In genomic region chr10:44827431-44828006, GRCh38 we compare ENCODE assay signal across 23 cellular contexts.
DNase-seq lines count a peak whose midpoint lies in the region; ATAC-seq, FAIRE-seq and TF ChIP-seq lines count a peak whose summit lies in the region.
"Had no signal": no experiment of that assay in that cellular context is flagged by ENCODE, and none has a peak within 500 bp of the region (broad histone marks: within the 10 kb centered on the region; RNA-seq: fewer than 3 reads in every experiment).

No MANE protein-coding gene starts in this region.

- H4K8ac ChIP-seq in neuronal stem cell (ENCODE audit: low read depth, low read length), result no peak overlapping the region

- no peak for TF ChIP-seq CTCF in esophagus muscularis mucosa (IDR thresholded peaks at IDR 0.05)

- no peaks in the 10 kb centered on the region for H3K27me3 Mint-ChIP-seq in activated CD4-positive, alpha-beta T cell treated with anti-CD3 and anti-CD28 coated beads for 36 hours

- H3K4me3 ChIP-seq in esophagus muscularis mucosa (no peak overlapping the region), neuronal stem cell (ENCODE audit: low read length in 2 of 2) (no peak overlapping the region)
- H3K4me3 ChIP-seq: coronary artery, mucosa of descending colon had no signal

- no peak overlapping the region for H2AFZ ChIP-seq in neuronal stem cell (ENCODE audit: low read length)

- POLR2A ChIA-PET in activated CD4-positive, alpha-beta T cell treated with anti-CD3 and anti-CD28 coated beads for 36 hours (lab: Charles Lee), result no interaction called here

- CTCF ChIA-PET in activated CD4-positive, alpha-beta T cell treated with anti-CD3 and anti-CD28 coated beads for 36 hours (lab: Charles Lee), result interaction anchor here (1.0 kb wide), 1 partner anchor 9 kb away, joined by 3 read pairs; no protein-coding TSS in a partner anchor

- peak overlapping the region; percentile 13 for H3K23ac ChIP-seq in neuronal stem cell (ENCODE audit: low read depth, low read length, poor library complexity)

- FAIRE-seq in GM12891 (lab: Jason Lieb, UNC), result no peak
- FAIRE-seq: kidney had no signal

- no peaks in the 10 kb centered on the region for H3K79me1 ChIP-seq in neuronal stem cell (ENCODE audit: low read depth, low read length)

- H3K4me1 ChIP-seq in esophagus muscularis mucosa, result no peaks in the 10 kb centered on the region
- H3K4me1 ChIP-seq in neuronal stem cell (ENCODE audit: control insufficient read depth in 2 of 2, insufficient read depth in 1 of 2, low read depth in 1 of 2, low read length in 2 of 2), result peaks cover 0 to 6% of the 10 kb centered on the region in 2 donors

- H3K4me3 Mint-ChIP-seq in activated CD4-positive, alpha-beta T cell treated with anti-CD3 and anti-CD28 coated beads for 36 hours, result no peak overlapping the region
- H3K4me3 Mint-ChIP-seq: activated CD4-positive, alpha-beta T cell treated with anti-CD3 and anti-CD28 coated beads, Interleukin-2, amount 10 ng/mL, durations not matched to agents 7 days and 5 days; CD4-positive, alpha-beta memory T cell; stimulated activated naive B cell treated with anti-CD40 and anti-IgM and Interleukin-4, amounts not matched to agents 10 μg/mL and 1 μg/mL and 100 μg/mL, for 72 hours had no signal

- no peaks in the 10 kb centered on the region for H3K9me3 Mint-ChIP-seq in activated CD4-positive, alpha-beta T cell treated with anti-CD3 and anti-CD28 coated beads for 36 hours (ENCODE audit: low read depth)
- H3K9me3 Mint-ChIP-seq: activated CD4-positive, alpha-beta T cell treated with anti-CD3 and anti-CD28 coated beads, Interleukin-2, amount 10 ng/mL, durations not matched to agents 7 days and 5 days; stimulated activated naive B cell treated with anti-CD40 and anti-IgM and Interleukin-4, amounts not matched to agents 10 μg/mL and 1 μg/mL and 100 μg/mL, for 72 hours had no signal

- no peaks in the 10 kb centered on the region for H3K36me3 Mint-ChIP-seq in activated CD4-positive, alpha-beta T cell treated with anti-CD3 and anti-CD28 coated beads for 36 hours (ENCODE audit: low read depth)
- H3K36me3 Mint-ChIP-seq: CD4-positive, alpha-beta memory T cell; stimulated activated naive B cell treated with anti-CD40 and anti-IgM and Interleukin-4, amounts not matched to agents 10 μg/mL and 1 μg/mL and 100 μg/mL, for 72 hours had no signal

- intact Hi-C loops in esophagus muscularis mucosa (cut with DNase I), result no loop called here
- intact Hi-C loops in activated CD4-positive, alpha-beta T cell treated with anti-CD3 and anti-CD28 coated beads for 36 hours (cut with DNase I, micrococcal nuclease), result no loop called here

- H3K36me3 ChIP-seq in esophagus muscularis mucosa (no peaks in the 10 kb centered on the region), neuronal stem cell (replicated peaks in 1 of 2; ENCODE audit: control insufficient read depth in 2 of 2, insufficient read depth in 2 of 2, low read length in 2 of 2) (no peaks in the 10 kb centered on the region)

- ATAC-seq in GM18870 (IDR thresholded peaks at IDR 0.05; ENCODE audit: unreplicated experiment) (no peak), HG03439 (IDR thresholded peaks at IDR 0.05; ENCODE audit: unreplicated experiment) (no peak)
- ATAC-seq in activated CD4-positive, alpha-beta T cell treated with anti-CD3 and anti-CD28 coated beads for 36 hours, result no peak
- ATAC-seq: stimulated activated naive B cell treated with anti-CD40 and anti-IgM and Interleukin-4, amounts not matched to agents 10 μg/mL and 1 μg/mL and 100 μg/mL, for 72 hours had no signal

- no peak overlapping the region for H3K9ac ChIP-seq in neuronal stem cell (ENCODE audit: low read depth, low read length, poor library complexity)

- H2BK5ac ChIP-seq in neuronal stem cell (ENCODE audit: low read length), result no peak overlapping the region

- H3K27me3 ChIP-seq in esophagus muscularis mucosa (no peaks in the 10 kb centered on the region), neuronal stem cell (ENCODE audit: control insufficient read depth in 3 of 3, insufficient read depth in 3 of 3, low read depth in 1 of 3, low read length in 3 of 3) (no peaks in the 10 kb centered on the region)

- H3K4me2 ChIP-seq in neuronal stem cell (ENCODE audit: insufficient read depth, low read length, poor library complexity, severe bottlenecking), result no peak overlapping the region

- no peak overlapping the region for H4K91ac ChIP-seq in neuronal stem cell (ENCODE audit: low read depth, low read length, poor library complexity)

- peak overlapping the region; percentile 78 for H3K18ac ChIP-seq in neuronal stem cell (ENCODE audit: low read length)

- DNase-seq in DMS53 (lab: John Stamatoyannopoulos, UW), result peak; percentile 99
- peak; percentile 79 for DNase-seq in NCI-H510A treated with DMSO at 0.1 percent for 48 hours (lab: John Stamatoyannopoulos, UW)
- DNase-seq in esophagus muscularis mucosa (ENCODE audit: extremely low spot score), result peak; percentile 75
- DNase-seq in neuronal stem cell (ENCODE audit: low spot score), result no peak
- DNase-seq in GM12891 (ENCODE audit: insufficient read length, low spot score), result no peak
- DNase-seq in activated CD4-positive, alpha-beta T cell treated with anti-CD3 and anti-CD28 coated beads for 36 hours, result no peak
- DNase-seq: activated CD4-positive, alpha-beta T cell treated with anti-CD3 and anti-CD28 coated beads, Interleukin-2, amount 10 ng/mL, durations not matched to agents 7 days and 5 days; activated CD8-positive, alpha-beta memory T cell treated with anti-CD3 and anti-CD28 coated beads, Interleukin-2, amount 50 U/mL, for 48 hours; activated naive CD4-positive, alpha-beta T cell treated with Interleukin-2 at 50 U/mL for 16 hours; anterior cingulate cortex; CD4-positive, alpha-beta memory T cell; hypothalamus; KBM-7; kidney; mucosa of descending colon; NCI-H2081 treated with DMSO at 0.1 percent for 48 hours; NCI-H526; retina; stimulated activated naive B cell treated with anti-CD40 and anti-IgM and Interleukin-4, amounts not matched to agents 10 μg/mL and 1 μg/mL and 100 μg/mL, for 72 hours; trophoblast cell had no signal

- H3K4me1 Mint-ChIP-seq in activated CD4-positive, alpha-beta T cell treated with anti-CD3 and anti-CD28 coated beads for 36 hours, result no peaks in the 10 kb centered on the region
- H3K4me1 Mint-ChIP-seq: stimulated activated naive B cell treated with anti-CD40 and anti-IgM and Interleukin-4, amounts not matched to agents 10 μg/mL and 1 μg/mL and 100 μg/mL, for 72 hours had no signal

- no peak overlapping the region for H3K4ac ChIP-seq in neuronal stem cell (ENCODE audit: low read length)

- H2BK15ac ChIP-seq in neuronal stem cell (ENCODE audit: low read length), result no peak overlapping the region

- no peak overlapping the region for H3K27ac Mint-ChIP-seq in activated CD4-positive, alpha-beta T cell treated with anti-CD3 and anti-CD28 coated beads for 36 hours
- H3K27ac Mint-ChIP-seq: activated CD4-positive, alpha-beta T cell treated with anti-CD3 and anti-CD28 coated beads, Interleukin-2, amount 10 ng/mL, durations not matched to agents 7 days and 5 days; CD4-positive, alpha-beta memory T cell; stimulated activated naive B cell treated with anti-CD40 and anti-IgM and Interleukin-4, amounts not matched to agents 10 μg/mL and 1 μg/mL and 100 μg/mL, for 72 hours had no signal

- H2AK5ac ChIP-seq in neuronal stem cell (ENCODE audit: low read depth, low read length), result peak overlapping the region; percentile 21

- no peak overlapping the region for H3K27ac ChIP-seq in esophagus muscularis mucosa (replicated peaks in 1 of 4)
- H3K27ac ChIP-seq in neuronal stem cell (replicated peaks; ENCODE audit: low read length), result no peak overlapping the region
- H3K27ac ChIP-seq: coronary artery had no signal

- H3K9me3 ChIP-seq in esophagus muscularis mucosa (no peaks in the 10 kb centered on the region), neuronal stem cell (replicated peaks in 1 of 2; ENCODE audit: control insufficient read depth in 2 of 2, insufficient read depth in 1 of 2, low read depth in 1 of 2, low read length in 2 of 2) (no peaks in the 10 kb centered on the region)
- H3K9me3 ChIP-seq: mucosa of descending colon had no signal

- H3K14ac ChIP-seq in neuronal stem cell (ENCODE audit: low read length), result no peak overlapping the region

- H2BK120ac ChIP-seq in neuronal stem cell (ENCODE audit: low read depth, low read length), result no peak overlapping the region

- no peak overlapping the region for H2BK12ac ChIP-seq in neuronal stem cell (ENCODE audit: low read length)

- TF ChIP-seq EP300 in esophagus muscularis mucosa (IDR thresholded peaks at IDR 0.05), result no peak

- TF ChIP-seq POLR2A in esophagus muscularis mucosa (IDR thresholded peaks at IDR 0.05; ENCODE audit: low read depth), result no peak
- no peak for TF ChIP-seq POLR2A in GM12891 (IDR thresholded peaks at IDR 0.05; ENCODE audit: low read depth, low read length)

- 76% methylated on average over 3 of the region's 13 CpGs for WGBS in esophagus muscularis mucosa
- WGBS in neuronal stem cell (ENCODE audit: extremely low coverage in 2 of 2, insufficient read length in 2 of 2, insufficient replicate concordance in 1 of 2), 2 donors, result no CpG with 5 or more reads among the region's 13 CpGs

TF ChIP-seq in GM12891, 5 proteins besides CTCF, POLR2A, EP300 and RAD21:
- TF ChIP-seq POLR2AphosphoS5 (IDR thresholded peaks at IDR 0.05; ENCODE audit: low read depth, low read length) (no peak), POU2F2 (IDR thresholded peaks at IDR 0.05; ENCODE audit: low read depth, low read length) (no peak), TAF1 (IDR thresholded peaks at IDR 0.05; ENCODE audit: low read depth, low read length) (no peak), SPI1 (IDR thresholded peaks at IDR 0.05; ENCODE audit: low read depth, low read length) (no peak), PAX5 (IDR thresholded peaks at IDR 0.05; ENCODE audit: insufficient read depth, low read length, severe bottlenecking) (no peak)

Comparison
In these comparisons a context has a peak if more than half of its experiments do, and no peak if none do; other contexts are left out.
1. DNase-seq: peak in DMS53 (single experiment), NCI-H510A treated with DMSO at 0.1 percent for 48 hours (single experiment) and esophagus muscularis mucosa (single experiment); none in neuronal stem cell (single experiment), GM12891 (single experiment) and activated CD4-positive, alpha-beta T cell treated with anti-CD3 and anti-CD28 coated beads for 36 hours (single experiment).